ENCODE assay signal across 12 cellular contexts in genomic region chr2:74850816-74851566, GRCh38. TPM values are rescaled to one million over a fixed set of nuclear protein-coding genes. Genes with fewer than 3 reads are reported as not detected.
DNase-seq lines count a peak whose midpoint lies in the region; ATAC-seq, FAIRE-seq and TF ChIP-seq lines count a peak whose summit lies in the region.
"Had no signal": no experiment of that assay in that cellular context is flagged by ENCODE, and none has a peak within 500 bp of the region (broad histone marks: within the 10 kb centered on the region; RNA-seq: fewer than 3 reads in every experiment).

No MANE protein-coding gene starts in this region.

- peaks cover 13% of the 10 kb centered on the region for H3K36me3 ChIP-seq in bronchial epithelial cell (ENCODE audit: control insufficient read depth, insufficient read depth, low read length)

- DNase-seq in CD1c-positive myeloid dendritic cell (ENCODE audit: extremely low spot score) (peak; percentile 34), HT-29 (ENCODE audit: low spot score) (peak; percentile 78), bronchial epithelial cell (ENCODE audit: low read depth) (peak; percentile 37), HEK293T (ENCODE audit: extremely low spot score) (no peak), ACHN (no peak), cerebellar cortex (ENCODE audit: low spot score) (no peak)
- DNase-seq in natural killer cell treated with Interleukin-12 subunit alpha and Interleukin-12 subunit beta and Interleukin-15 and Interleukin-18, amount 100 ng/mL, for 72 hours (ENCODE audit: low spot score) = no peak
- no peak for DNase-seq in stimulated activated naive CD4-positive, alpha-beta T cell (lab: John Stamatoyannopoulos, UW)
- DNase-seq: NCI-H2081; stimulated activated CD4-positive, alpha-beta T cell treated with anti-CD3 and anti-CD28 coated beads, Interleukin-4, amount 100 ng/mL, for 4 hours had no signal

- TF ChIP-seq CTCF in bronchial epithelial cell (IDR thresholded peaks at IDR 0.05; ENCODE audit: insufficient read depth, low read length, severe bottlenecking) = no peak

- H3K36me3 Mint-ChIP-seq in natural killer cell treated with Interleukin-12 subunit alpha and Interleukin-12 subunit beta and Interleukin-15 and Interleukin-18, amount 100 ng/mL, for 72 hours = no peaks in the 10 kb centered on the region

- no peak for ATAC-seq in natural killer cell treated with Interleukin-12 subunit alpha and Interleukin-12 subunit beta and Interleukin-15 and Interleukin-18, amount 100 ng/mL, for 72 hours
- ATAC-seq: HCT116 had no signal

- peak overlapping the region; percentile 94 to 96 for H3K27ac Mint-ChIP-seq in natural killer cell treated with Interleukin-12 subunit alpha and Interleukin-12 subunit beta and Interleukin-15 and Interleukin-18, amount 100 ng/mL, for 72 hours

- peak overlapping the region; percentile 91 for H3K4me3 Mint-ChIP-seq in natural killer cell treated with Interleukin-12 subunit alpha and Interleukin-12 subunit beta and Interleukin-15 and Interleukin-18, amount 100 ng/mL, for 72 hours

- POLR2A ChIA-PET in HEK293T (lab: Yijun Ruan, JAX) = interaction anchor here (1.7 kb wide), 1 partner anchor 15 kb away, joined by 6 read pairs; no protein-coding TSS in a partner anchor

- in situ Hi-C loops in ACHN (cut with HindIII; ENCODE audit: low pct_ligation_motif_present, low pct_unique_long_range_greater_than_20kb, low sequenced_read_pairs) = loop anchor here (25.0 kb wide), 1 partner anchor 164 kb away; no protein-coding TSS in a partner anchor

- H3K27me3 Mint-ChIP-seq in natural killer cell treated with Interleukin-12 subunit alpha and Interleukin-12 subunit beta and Interleukin-15 and Interleukin-18, amount 100 ng/mL, for 72 hours = no peaks in the 10 kb centered on the region

- H3K4me1 Mint-ChIP-seq in natural killer cell treated with Interleukin-12 subunit alpha and Interleukin-12 subunit beta and Interleukin-15 and Interleukin-18, amount 100 ng/mL, for 72 hours (ENCODE audit: low read depth in 2 of 2) = peaks cover 36 to 43% of the 10 kb centered on the region in 2 donors

- H3K27me3 ChIP-seq in bronchial epithelial cell (ENCODE audit: control insufficient read depth, insufficient read depth, low read length) = no peaks in the 10 kb centered on the region

- FAIRE-seq in bronchial epithelial cell (lab: Jason Lieb, UNC) = no peak

- CTCF ChIA-PET in HEK293T (lab: Yijun Ruan, JAX) = no interaction called here

- H3K4me3 ChIP-seq in bronchial epithelial cell (ENCODE audit: low read depth, low read length) = no peak overlapping the region
- H3K4me3 ChIP-seq: SK-N-MC had no signal

- no peaks in the 10 kb centered on the region for H3K9me3 Mint-ChIP-seq in natural killer cell treated with Interleukin-12 subunit alpha and Interleukin-12 subunit beta and Interleukin-15 and Interleukin-18, amount 100 ng/mL, for 72 hours

TF ChIP-seq in HEK293T, 16 proteins besides CTCF, POLR2A, EP300 and RAD21:
- TF ChIP-seq ARNT (IDR thresholded peaks at IDR 0.05) (no peak), SUZ12 (IDR thresholded peaks at IDR 0.05) (no peak), LEF1 (IDR thresholded peaks at IDR 0.05; ENCODE audit: borderline replicate concordance) (no peak), PKNOX1 (IDR thresholded peaks at IDR 0.05) (no peak), CTBP1 (IDR thresholded peaks at IDR 0.05; ENCODE audit: borderline replicate concordance) (no peak), FOXK2 (IDR thresholded peaks at IDR 0.05) (no peak), TARDBP (IDR thresholded peaks at IDR 0.05) (no peak), ZNF384 (IDR thresholded peaks at IDR 0.05) (no peak), ELF4 (IDR thresholded peaks at IDR 0.05) (no peak)

RNA-seq across cellular contexts. Expression of gene HK2, which starts 17.1 kb away (rescaled TPM):
- total RNA-seq in HT-29 (2014; rRNA removed; shearing (Covaris generic)) = 12.7 and 23.7 TPM in 2 replicates
- total RNA-seq in bronchial epithelial cell = 158 and 175 TPM in 2 replicates
- total RNA-seq in natural killer cell treated with Interleukin-12 subunit alpha and Interleukin-12 subunit beta and Interleukin-15 and Interleukin-18, amount 100 ng/mL, for 72 hours = 10 to 100 TPM; 71.3 to 78.1 TPM

Comparison
In these comparisons a context has a peak if more than half of its experiments do, and no peak if none do; other contexts are left out.
1. DNase-seq: peak in CD1c-positive myeloid dendritic cell (single experiment), HT-29 (single experiment) and bronchial epithelial cell (single experiment); none in natural killer cell treated with Interleukin-12 subunit alpha and Interleukin-12 subunit beta and Interleukin-15 and Interleukin-18, amount 100 ng/mL, for 72 hours (single experiment), HEK293T (single experiment), ACHN (single experiment), stimulated activated naive CD4-positive, alpha-beta T cell (0 of 6) and cerebellar cortex (single experiment).